In the genomic region with DNA sequence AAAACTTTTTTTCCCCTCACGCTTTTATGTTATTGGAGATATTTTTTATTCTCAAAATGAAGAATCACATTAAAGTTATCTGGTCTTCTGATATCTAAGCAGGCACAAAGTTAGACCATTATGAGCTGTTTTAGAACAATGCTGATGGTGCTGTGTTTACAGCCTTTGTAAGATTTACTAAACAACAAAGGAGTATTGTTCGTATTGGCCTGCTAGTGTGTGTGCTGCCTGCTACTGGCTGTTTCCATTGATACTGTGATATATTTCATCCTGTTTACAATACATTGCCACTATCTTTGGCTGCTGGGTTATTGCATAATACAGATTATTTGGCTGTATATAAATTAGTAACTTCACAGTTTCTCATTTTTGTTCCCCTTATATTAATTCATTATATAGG, we compare ENCODE assay signal across 18 cellular contexts.
DNase-seq lines count a peak whose midpoint lies in the region; ATAC-seq and TF ChIP-seq lines count a peak whose summit lies in the region.
"Had no signal": no experiment of that assay in that cellular context is flagged by ENCODE, and none has a peak within 500 bp of the region (broad histone marks: within the 10 kb centered on the region; RNA-seq: fewer than 3 reads in every experiment).

No MANE protein-coding gene starts in this region.

- TF ChIP-seq EP300 in upper lobe of left lung (IDR thresholded peaks at IDR 0.05): no peak

- no peaks in the 10 kb centered on the region for H3K9me3 ChIP-seq in upper lobe of left lung
- H3K9me3 ChIP-seq: Caco-2, HAP-1 had no signal

- WGBS in upper lobe of left lung, 2 donors: 63 to 83% methylated on average over 2 of the region's 2 CpGs

- H3K27ac ChIP-seq in angular gyrus (ENCODE audit: low read depth, low read length) (peak overlapping the region; percentile 98), upper lobe of left lung (no peak overlapping the region)

- TF ChIP-seq CTCF in upper lobe of left lung (IDR thresholded peaks at IDR 0.05): no peak

- no peak for TF ChIP-seq POLR2A in upper lobe of left lung (IDR thresholded peaks at IDR 0.05)

- H3K4me3 ChIP-seq in upper lobe of left lung: no peak overlapping the region
- H3K4me3 ChIP-seq: HAP-1 had no signal

- no peaks in the 10 kb centered on the region for H3K27me3 ChIP-seq in upper lobe of left lung

- H3K4me1 ChIP-seq in upper lobe of left lung: no peaks in the 10 kb centered on the region
- H3K4me1 ChIP-seq: HAP-1 had no signal

- no peak for ATAC-seq in HG03108 (IDR thresholded peaks at IDR 0.05; ENCODE audit: unreplicated experiment)
- ATAC-seq in upper lobe of left lung (ENCODE audit: low FRiP score in 2 of 2): no peak

- H3K36me3 ChIP-seq in upper lobe of left lung: no peaks in the 10 kb centered on the region
- H3K36me3 ChIP-seq: HAP-1 had no signal

- DNase-seq in Ammon's horn (ENCODE audit: low spot score) (peak; percentile 85), foreskin melanocyte (peak; percentile 68), pons (ENCODE audit: low spot score) (peak; percentile 98), C1 segment of cervical spinal cord (lab: John Stamatoyannopoulos, UW) (no peak), H4 (ENCODE audit: low spot score) (no peak), upper lobe of left lung (no peak)
- DNase-seq: 8988T; Caco-2; CD4-positive, CD25-positive, alpha-beta regulatory T cell; GF-D8; NCI-H1436; NCI-H1930; NCI-H226; RPMI8226; SHP77 treated with DMSO at 0.1 percent for 48 hours had no signal

Comparison
In these comparisons a context has a peak if more than half of its experiments do, and no peak if none do; other contexts are left out.
1. DNase-seq: peak in Ammon's horn (single experiment), foreskin melanocyte (single experiment) and pons (single experiment); none in C1 segment of cervical spinal cord (0 of 14), H4 (single experiment) and upper lobe of left lung (0 of 2).